In the genomic region with DNA sequence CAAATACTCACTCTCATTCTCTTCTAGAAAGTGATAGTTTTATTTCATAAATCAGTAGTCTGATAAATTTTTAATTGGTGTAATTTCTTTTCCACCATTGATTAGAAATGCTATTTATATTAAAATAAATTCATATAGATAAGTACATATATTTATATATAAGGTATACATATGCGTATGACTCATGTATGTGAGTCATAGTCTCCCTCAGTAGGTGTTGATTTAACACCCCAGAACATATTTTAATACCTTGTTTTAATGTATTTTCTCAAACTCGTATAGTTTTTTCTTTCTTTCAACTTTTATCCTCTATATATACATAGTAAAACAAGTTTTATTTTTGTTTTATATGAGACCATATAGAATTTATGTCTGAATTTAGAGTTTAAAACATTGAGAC, we compare ENCODE assay signal across 35 cellular contexts.
"Had no signal": no experiment of that assay in that cellular context is flagged by ENCODE, and none has a peak within 500 bp of the region (broad histone marks: within the 10 kb centered on the region; RNA-seq: fewer than 3 reads in every experiment).

No MANE protein-coding gene starts in this region.

- H3K9me3 ChIP-seq: ascending aorta had no signal

- H3K36me3 ChIP-seq: ascending aorta, cardiac muscle cell had no signal

- ATAC-seq: activated CD8-positive, alpha-beta memory T cell treated with anti-CD3 and anti-CD28 coated beads, Interleukin-2, amount 10 ng/mL, durations not matched to agents 7 days and 5 days; activated CD8-positive, alpha-beta T cell treated with anti-CD3 and anti-CD28 coated beads, Interleukin-2, amount 10 ng/mL, durations not matched to agents 7 days and 5 days; activated naive CD8-positive, alpha-beta T cell treated with anti-CD3 and anti-CD28 coated beads, Interleukin-2, amount 50 U/mL, for 24 hours had no signal

- H3K27ac Mint-ChIP-seq: activated B cell treated with CpG ODN at 0.5 μM for 24 hours; activated CD4-positive, alpha-beta memory T cell treated with anti-CD3 and anti-CD28 coated beads, Interleukin-2, amount 10 ng/mL, durations not matched to agents 7 days and 5 days; activated CD4-positive, alpha-beta T cell treated with anti-CD3 and anti-CD28 coated beads, Interleukin-2, amount 10 ng/mL, durations not matched to agents 24 days and 14 days; activated CD8-positive, alpha-beta memory T cell treated with anti-CD3 and anti-CD28 coated beads, Interleukin-2, amount 10 ng/mL, durations not matched to agents 7 days and 5 days; activated CD8-positive, alpha-beta T cell treated with anti-CD3 and anti-CD28 coated beads, Interleukin-2, amount 10 ng/mL, durations not matched to agents 7 days and 5 days; activated naive CD4-positive, alpha-beta T cell treated with anti-CD3 and anti-CD28 coated beads, Interleukin-2, amount 10 ng/mL, durations not matched to agents 7 days and 5 days; activated naive CD4-positive, alpha-beta T cell treated with anti-CD3 and anti-CD28 coated beads, Interleukin-2, amount 50 U/mL, for 24 hours; activated naive CD8-positive, alpha-beta T cell; activated naive CD8-positive, alpha-beta T cell treated with anti-CD3 and anti-CD28 coated beads, Interleukin-2, amount 10 ng/mL, durations not matched to agents 7 days and 5 days; activated naive CD8-positive, alpha-beta T cell treated with anti-CD3 and anti-CD28 coated beads, Interleukin-2, amount 50 U/mL, for 24 hours; activated T-cell treated with anti-CD3 and anti-CD28 coated beads, Interleukin-2, amount 50 U/mL, for 24 hours; activated T-helper 2 cell treated with anti-CD3 and anti-CD28 coated beads, Interferon-gamma antibody, Interleukin-2, Interleukin-4, amounts not matched to agents 10 μg/mL and 5 μg/mL and 100 μg/mL, durations not matched to agents 14 hours and 24 hours and 36 hours; brain; T-helper 1 cell treated with Interleukin-12 subunit alpha and Interleukin-12 subunit beta and Interleukin-4 antibody, amounts not matched to agents 30 μg/mL and 1 μg/mL, for 36 hours; T-helper 2 cell treated with Interferon-gamma antibody and Interleukin-4, amounts not matched to agents 5 μg/mL and 100 μg/mL, for 36 hours had no signal

- H3K4me1 ChIP-seq: ascending aorta had no signal

- H3K27me3 Mint-ChIP-seq: activated B cell treated with CpG ODN at 0.5 μM for 24 hours; activated CD4-positive, alpha-beta memory T cell treated with anti-CD3 and anti-CD28 coated beads, Interleukin-2, amount 10 ng/mL, durations not matched to agents 7 days and 5 days; activated CD4-positive, alpha-beta T cell treated with anti-CD3 and anti-CD28 coated beads, Interleukin-2, amount 10 ng/mL, durations not matched to agents 24 days and 14 days; activated naive CD4-positive, alpha-beta T cell treated with anti-CD3 and anti-CD28 coated beads, Interleukin-2, amount 10 ng/mL, durations not matched to agents 7 days and 5 days; activated naive CD4-positive, alpha-beta T cell treated with anti-CD3 and anti-CD28 coated beads, Interleukin-2, amount 50 U/mL, for 24 hours; activated naive CD8-positive, alpha-beta T cell treated with anti-CD3 and anti-CD28 coated beads, Interleukin-2, amount 10 ng/mL, durations not matched to agents 7 days and 5 days; activated T-cell treated with anti-CD3 and anti-CD28 coated beads, Interleukin-2, amount 50 U/mL, for 24 hours; central memory CD8-positive, alpha-beta T cell had no signal

- H3K9me3 Mint-ChIP-seq: activated B cell treated with CpG ODN at 0.5 μM for 24 hours; activated CD4-positive, alpha-beta memory T cell treated with anti-CD3 and anti-CD28 coated beads, Interleukin-2, amount 10 ng/mL, durations not matched to agents 7 days and 5 days; activated CD4-positive, alpha-beta T cell treated with anti-CD3 and anti-CD28 coated beads, Interleukin-2, amount 10 ng/mL, durations not matched to agents 24 days and 14 days; activated naive CD4-positive, alpha-beta T cell treated with anti-CD3 and anti-CD28 coated beads, Interleukin-2, amount 10 ng/mL, durations not matched to agents 7 days and 5 days; activated naive CD4-positive, alpha-beta T cell treated with anti-CD3 and anti-CD28 coated beads, Interleukin-2, amount 50 U/mL, for 24 hours; activated naive CD8-positive, alpha-beta T cell treated with anti-CD3 and anti-CD28 coated beads, Interleukin-2, amount 10 ng/mL, durations not matched to agents 7 days and 5 days; activated naive CD8-positive, alpha-beta T cell treated with anti-CD3 and anti-CD28 coated beads, Interleukin-2, amount 50 U/mL, for 24 hours; activated T-cell treated with anti-CD3 and anti-CD28 coated beads, Interleukin-2, amount 50 U/mL, for 24 hours; activated T-helper 2 cell treated with anti-CD3 and anti-CD28 coated beads, Interferon-gamma antibody, Interleukin-2, Interleukin-4, amounts not matched to agents 10 μg/mL and 5 μg/mL and 100 μg/mL, durations not matched to agents 14 hours and 24 hours and 36 hours; brain; central memory CD8-positive, alpha-beta T cell; T-helper 1 cell treated with Interleukin-12 subunit alpha and Interleukin-12 subunit beta and Interleukin-4 antibody, amounts not matched to agents 30 μg/mL and 1 μg/mL, for 36 hours; T-helper 2 cell treated with Interferon-gamma antibody and Interleukin-4, amounts not matched to agents 5 μg/mL and 100 μg/mL, for 36 hours had no signal

- H3K27me3 ChIP-seq: ascending aorta, cardiac muscle cell had no signal

- DNase-seq: activated B cell treated with CpG ODN at 0.5 μM for 24 hours; activated CD4-positive, alpha-beta memory T cell treated with anti-CD3 and anti-CD28 coated beads, Interleukin-2, amount 10 ng/mL, durations not matched to agents 7 days and 5 days; activated CD4-positive, alpha-beta T cell treated with anti-CD3 and anti-CD28 coated beads for 4 hours; activated CD4-positive, alpha-beta T cell treated with anti-CD3 and anti-CD28 coated beads, Interleukin-2, amount 10 ng/mL, durations not matched to agents 24 days and 14 days; activated CD4-positive, alpha-beta T cell treated with anti-CD3 and anti-CD28 coated beads, Interleukin-2, amount 50 U/mL, for 48 hours; activated CD4-positive, CD25-positive, alpha-beta regulatory T cell treated with anti-CD3 and anti-CD28 coated beads, Interleukin-2, amount 50 U/mL, for 72 hours; activated CD8-positive, alpha-beta memory T cell treated with anti-CD3 and anti-CD28 coated beads for 24 hours; activated CD8-positive, alpha-beta memory T cell treated with anti-CD3 and anti-CD28 coated beads, Interleukin-2, amount 10 ng/mL, durations not matched to agents 7 days and 5 days; activated CD8-positive, alpha-beta memory T cell treated with anti-CD3 and anti-CD28 coated beads, Interleukin-2, amount 50 U/mL, for 48 hours; activated CD8-positive, alpha-beta T cell treated with anti-CD3 and anti-CD28 coated beads, Interleukin-2, amount 10 ng/mL, durations not matched to agents 7 days and 5 days; activated effector memory CD4-positive, alpha-beta T cell treated with Interleukin-2 at 50 U/mL for 16 hours; activated gamma-delta T cell; activated naive CD4-positive, alpha-beta T cell treated with anti-CD3 and anti-CD28 coated beads, Interleukin-2, amount 10 ng/mL, durations not matched to agents 7 days and 5 days; activated naive CD4-positive, alpha-beta T cell treated with Interleukin-2 at 50 U/mL for 16 hours; activated naive CD8-positive, alpha-beta T cell treated with anti-CD3 and anti-CD28 coated beads, Interleukin-2, amount 10 ng/mL, durations not matched to agents 7 days and 5 days; activated naive CD8-positive, alpha-beta T cell treated with anti-CD3 and anti-CD28 coated beads, Interleukin-2, amount 50 U/mL, for 24 hours; activated T-cell treated with anti-CD3 and anti-CD28 coated beads, Interleukin-2, amount 50 U/mL, for 24 hours; activated T-cell treated with anti-CD3 and anti-CD28 coated beads, Interleukin-2, amount 50 U/mL, for 48 hours; amygdala; anterior cingulate cortex; caudate nucleus; cerebellar nuclear complex; T-helper 1 cell; T-helper 2 cell; T-helper 9 cell had no signal

- H3K4me3 ChIP-seq: ascending aorta, cardiac muscle cell had no signal

- H3K4me1 Mint-ChIP-seq: activated B cell treated with CpG ODN at 0.5 μM for 24 hours; activated CD4-positive, alpha-beta memory T cell treated with anti-CD3 and anti-CD28 coated beads, Interleukin-2, amount 10 ng/mL, durations not matched to agents 7 days and 5 days; activated CD4-positive, alpha-beta T cell treated with anti-CD3 and anti-CD28 coated beads, Interleukin-2, amount 10 ng/mL, durations not matched to agents 24 days and 14 days; activated CD8-positive, alpha-beta memory T cell treated with anti-CD3 and anti-CD28 coated beads, Interleukin-2, amount 10 ng/mL, durations not matched to agents 7 days and 5 days; activated naive CD4-positive, alpha-beta T cell treated with anti-CD3 and anti-CD28 coated beads, Interleukin-2, amount 10 ng/mL, durations not matched to agents 7 days and 5 days; activated naive CD4-positive, alpha-beta T cell treated with anti-CD3 and anti-CD28 coated beads, Interleukin-2, amount 50 U/mL, for 24 hours; activated naive CD8-positive, alpha-beta T cell treated with anti-CD3 and anti-CD28 coated beads, Interleukin-2, amount 10 ng/mL, durations not matched to agents 7 days and 5 days; activated naive CD8-positive, alpha-beta T cell treated with anti-CD3 and anti-CD28 coated beads, Interleukin-2, amount 50 U/mL, for 24 hours; brain; central memory CD8-positive, alpha-beta T cell had no signal

- H3K4me3 Mint-ChIP-seq: activated B cell treated with CpG ODN at 0.5 μM for 24 hours; activated CD4-positive, alpha-beta memory T cell treated with anti-CD3 and anti-CD28 coated beads, Interleukin-2, amount 10 ng/mL, durations not matched to agents 7 days and 5 days; activated CD4-positive, alpha-beta T cell treated with anti-CD3 and anti-CD28 coated beads, Interleukin-2, amount 10 ng/mL, durations not matched to agents 24 days and 14 days; activated CD8-positive, alpha-beta memory T cell treated with anti-CD3 and anti-CD28 coated beads, Interleukin-2, amount 10 ng/mL, durations not matched to agents 7 days and 5 days; activated CD8-positive, alpha-beta T cell treated with anti-CD3 and anti-CD28 coated beads, Interleukin-2, amount 10 ng/mL, durations not matched to agents 7 days and 5 days; activated naive CD4-positive, alpha-beta T cell treated with anti-CD3 and anti-CD28 coated beads, Interleukin-2, amount 10 ng/mL, durations not matched to agents 7 days and 5 days; activated naive CD4-positive, alpha-beta T cell treated with anti-CD3 and anti-CD28 coated beads, Interleukin-2, amount 50 U/mL, for 24 hours; activated naive CD8-positive, alpha-beta T cell; activated naive CD8-positive, alpha-beta T cell treated with anti-CD3 and anti-CD28 coated beads, Interleukin-2, amount 10 ng/mL, durations not matched to agents 7 days and 5 days; activated naive CD8-positive, alpha-beta T cell treated with anti-CD3 and anti-CD28 coated beads, Interleukin-2, amount 50 U/mL, for 24 hours; activated T-cell treated with anti-CD3 and anti-CD28 coated beads, Interleukin-2, amount 50 U/mL, for 24 hours; brain; central memory CD8-positive, alpha-beta T cell; T-helper 1 cell treated with Interleukin-12 subunit alpha and Interleukin-12 subunit beta and Interleukin-4 antibody, amounts not matched to agents 30 μg/mL and 1 μg/mL, for 36 hours; T-helper 2 cell treated with Interferon-gamma antibody and Interleukin-4, amounts not matched to agents 5 μg/mL and 100 μg/mL, for 36 hours had no signal

- H3K27ac ChIP-seq: ascending aorta, cardiac muscle cell, VCaP had no signal

- H3K36me3 Mint-ChIP-seq: activated CD8-positive, alpha-beta memory T cell treated with anti-CD3 and anti-CD28 coated beads, Interleukin-2, amount 10 ng/mL, durations not matched to agents 7 days and 5 days; activated naive CD4-positive, alpha-beta T cell treated with anti-CD3 and anti-CD28 coated beads, Interleukin-2, amount 10 ng/mL, durations not matched to agents 7 days and 5 days; activated naive CD4-positive, alpha-beta T cell treated with anti-CD3 and anti-CD28 coated beads, Interleukin-2, amount 50 U/mL, for 24 hours; activated naive CD8-positive, alpha-beta T cell; activated naive CD8-positive, alpha-beta T cell treated with anti-CD3 and anti-CD28 coated beads, Interleukin-2, amount 10 ng/mL, durations not matched to agents 7 days and 5 days; brain had no signal
